ENCODE assay signal across 8 cellular contexts in the genomic region with DNA sequence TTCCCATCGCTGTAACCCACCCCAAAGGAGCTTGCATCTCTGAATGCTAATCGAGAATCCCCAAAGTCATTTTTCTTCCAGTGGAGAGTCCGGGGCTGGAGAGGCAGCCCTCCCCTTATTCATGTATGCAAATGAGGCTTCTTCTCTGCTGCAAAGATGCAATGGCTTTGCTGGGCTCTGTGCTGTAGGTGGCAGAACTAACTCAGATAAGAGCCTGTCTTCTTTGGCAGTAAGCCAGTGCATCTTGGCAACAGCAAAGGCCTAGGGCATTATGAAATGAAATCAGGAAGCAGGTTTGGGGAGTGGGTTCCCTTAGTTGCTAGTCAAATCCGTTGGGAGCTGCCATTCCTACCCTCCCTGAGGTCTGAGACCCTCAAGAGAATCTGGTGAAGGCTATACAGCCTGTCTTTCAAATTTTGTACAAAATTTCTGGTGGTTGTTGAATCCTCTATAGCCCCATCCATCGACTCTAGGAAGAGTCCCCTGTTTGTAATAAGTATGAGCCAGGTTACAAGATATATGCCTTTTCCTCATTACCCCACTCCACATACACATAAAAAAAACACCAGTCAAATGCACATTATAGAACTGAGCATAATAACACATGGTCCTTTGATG.
DNase-seq lines count a peak whose midpoint lies in the region; TF ChIP-seq lines count a peak whose summit lies in the region.

No MANE protein-coding gene starts in this region.

- H3K36me3 ChIP-seq in SK-N-MC (ENCODE audit: insufficient read depth, low read length), result no peaks in the 10 kb centered on the region; the same call in 1 of the 2 replicates

- H3K9ac ChIP-seq in SK-N-MC (ENCODE audit: insufficient read length), result no peak overlapping the region

- no peak overlapping the region; the same call in 1 of the 2 replicates for H3K4me3 ChIP-seq in SK-N-MC

- no peak overlapping the region for H3K27ac Mint-ChIP-seq in glutamatergic neuron (ENCODE audit: unreplicated experiment)
- no peak overlapping the region for H3K27ac Mint-ChIP-seq in T-helper 2 cell treated with Interferon-gamma antibody and Interleukin-4, amounts not matched to agents 5 μg/mL and 100 μg/mL, for 36 hours

- no peak for TF ChIP-seq CTCF in glutamatergic neuron (IDR thresholded peaks at IDR 0.05; ENCODE audit: partially characterized antibody, unreplicated experiment)

- H3K27me3 Mint-ChIP-seq in glutamatergic neuron (ENCODE audit: unreplicated experiment), result no peaks in the 10 kb centered on the region
- no peaks in the 10 kb centered on the region for H3K27me3 Mint-ChIP-seq in T-helper 2 cell treated with Interferon-gamma antibody and Interleukin-4, amounts not matched to agents 5 μg/mL and 100 μg/mL, for 36 hours (ENCODE audit: low read depth)

- peaks cover 2% of the 10 kb centered on the region for H3K9me3 Mint-ChIP-seq in glutamatergic neuron (ENCODE audit: unreplicated experiment)
- H3K9me3 Mint-ChIP-seq in T-helper 2 cell treated with Interferon-gamma antibody and Interleukin-4, amounts not matched to agents 5 μg/mL and 100 μg/mL, for 36 hours, result no peaks in the 10 kb centered on the region

- H3K4me3 Mint-ChIP-seq in glutamatergic neuron (ENCODE audit: unreplicated experiment), result no peak overlapping the region
- no peak overlapping the region for H3K4me3 Mint-ChIP-seq in T-helper 2 cell treated with Interferon-gamma antibody and Interleukin-4, amounts not matched to agents 5 μg/mL and 100 μg/mL, for 36 hours

- H3K36me3 Mint-ChIP-seq in glutamatergic neuron (ENCODE audit: unreplicated experiment), result no peaks in the 10 kb centered on the region
- H3K36me3 Mint-ChIP-seq in T-helper 2 cell treated with Interferon-gamma antibody and Interleukin-4, amounts not matched to agents 5 μg/mL and 100 μg/mL, for 36 hours (ENCODE audit: low read depth), result no peaks in the 10 kb centered on the region

- DNase-seq in H4 (ENCODE audit: low spot score) (peak; percentile 61), SK-N-MC (ENCODE audit: low read depth, low spot score) (peak; percentile 81), glutamatergic neuron (peak; percentile 23), renal cortical epithelial cell (ENCODE audit: low read depth) (peak; percentile 25), NK-92 (lab: John Stamatoyannopoulos, UW; ENCODE audit: unreplicated experiment) (no peak)
- no peak for DNase-seq in activated CD4-positive, alpha-beta T cell treated with anti-CD3 and anti-CD28 coated beads, Interleukin-2, amount 50 U/mL, for 48 hours
- no peak for DNase-seq in T-helper 2 cell treated with Interferon-gamma antibody and Interleukin-4, amounts not matched to agents 5 μg/mL and 100 μg/mL, for 36 hours (ENCODE audit: low spot score)
- no peak for DNase-seq in stimulated activated CD4-positive, alpha-beta T cell treated with anti-CD3 and anti-CD28 coated beads, Interleukin-2, amount 100 ng/mL, for 48 hours

- no peaks in the 10 kb centered on the region for H3K9me3 ChIP-seq in SK-N-MC (ENCODE audit: low read depth, low read length)

- H3K27ac ChIP-seq in SK-N-MC, result peak overlapping the region; percentile 81

- peaks cover 5% of the 10 kb centered on the region for H3K4me1 Mint-ChIP-seq in glutamatergic neuron (ENCODE audit: low read depth, unreplicated experiment)
- H3K4me1 Mint-ChIP-seq in T-helper 2 cell treated with Interferon-gamma antibody and Interleukin-4, amounts not matched to agents 5 μg/mL and 100 μg/mL, for 36 hours (ENCODE audit: low read depth), result no peaks in the 10 kb centered on the region

Comparison
In these comparisons a context has a peak if more than half of its experiments do, and no peak if none do; other contexts are left out.
1. DNase-seq: peak in H4 (single experiment), SK-N-MC (single experiment), glutamatergic neuron (single experiment) and renal cortical epithelial cell (single experiment); none in activated CD4-positive, alpha-beta T cell treated with anti-CD3 and anti-CD28 coated beads, Interleukin-2, amount 50 U/mL, for 48 hours (0 of 2), NK-92 (single experiment), T-helper 2 cell treated with Interferon-gamma antibody and Interleukin-4, amounts not matched to agents 5 μg/mL and 100 μg/mL, for 36 hours (single experiment) and stimulated activated CD4-positive, alpha-beta T cell treated with anti-CD3 and anti-CD28 coated beads, Interleukin-2, amount 100 ng/mL, for 48 hours (0 of 2).